In genomic region chr11:121086866-121087265, GRCh38 we compare ENCODE assay signal across 19 cellular contexts. TPM values are rescaled to one million over a fixed set of nuclear protein-coding genes. Genes with fewer than 3 reads are reported as not detected.
DNase-seq lines count a peak whose midpoint lies in the region; TF ChIP-seq lines count a peak whose summit lies in the region.
"Had no signal": no experiment of that assay in that cellular context is flagged by ENCODE, and none has a peak within 500 bp of the region (broad histone marks: within the 10 kb centered on the region; RNA-seq: fewer than 3 reads in every experiment).

No MANE protein-coding gene starts in this region.

- H3K4me3 ChIP-seq in astrocyte of the spinal cord (ENCODE audit: low read depth, low read length) (no peak overlapping the region), fibroblast of villous mesenchyme (ENCODE audit: low read depth, low read length) (no peak overlapping the region), vagina (no peak overlapping the region)
- H3K4me3 ChIP-seq: SJSA1 had no signal

- no peaks in the 10 kb centered on the region for H3K4me1 ChIP-seq in vagina

- no peaks in the 10 kb centered on the region for H3K27me3 ChIP-seq in vagina
- H3K27me3 ChIP-seq: SJSA1 had no signal

- in situ Hi-C loops in astrocyte of the spinal cord (cut with HindIII; ENCODE audit: low sequenced_read_pairs), result no loop called here

- intact Hi-C loops in vagina (cut with DNase I), result no loop called here

- H3K9me3 ChIP-seq in vagina, result no peaks in the 10 kb centered on the region
- H3K9me3 ChIP-seq: SJSA1 had no signal

- TF ChIP-seq CTCF in astrocyte of the spinal cord (IDR thresholded peaks at IDR 0.05; ENCODE audit: low read depth, low read length) (no peak), fibroblast of villous mesenchyme (IDR thresholded peaks at IDR 0.05; ENCODE audit: insufficient read depth, low read depth, low read length) (no peak), vagina (IDR thresholded peaks at IDR 0.05) (no peak)

- no peaks in the 10 kb centered on the region for H3K36me3 ChIP-seq in vagina
- H3K36me3 ChIP-seq: SJSA1 had no signal

- peak; percentile 46 for DNase-seq in AG08395 (ENCODE audit: low spot score)
- peak; percentile 1 for DNase-seq in HS-27A (ENCODE audit: low read depth)
- peak; percentile 17 for DNase-seq in astrocyte of the spinal cord (ENCODE audit: low read depth, low spot score)
- peak; percentile 58 for DNase-seq in fibroblast of villous mesenchyme (ENCODE audit: low read depth)
- no peak for DNase-seq in vagina (ENCODE audit: extremely low spot score in 2 of 2)
- no peak for DNase-seq in hepatic stellate cell (ENCODE audit: low spot score)
- no peak for DNase-seq in NCI-H510A treated with DMSO at 0.1 percent for 48 hours (lab: John Stamatoyannopoulos, UW)
- DNase-seq in T-helper 9 cell, result no peak
- DNase-seq: 8988T; DMS153; H7; NCI-H2107; NCI-H345; NCI-H69; NK-92 treated with Interleukin-12 subunit alpha and Interleukin-12 subunit beta, amount 100 ng/mL, for 24 hours; OCI-M1 had no signal

- H3K27ac ChIP-seq in vagina, result no peak overlapping the region
- H3K27ac ChIP-seq: C4-2B, SJSA1 had no signal

- no peak for TF ChIP-seq POLR2A in vagina (IDR thresholded peaks at IDR 0.05)

RNA-seq across cellular contexts. Expression of gene TECTA, which starts 14.2 kb away (rescaled TPM):
- total RNA-seq in fibroblast of villous mesenchyme (under 0.01 and 0.32 TPM in 2 replicates), vagina (1.2 TPM)
- total RNA-seq: HT-29 had no signal

Comparison
In these comparisons a context has a peak if more than half of its experiments do, and no peak if none do; other contexts are left out.
1. DNase-seq: peak in AG08395 (single experiment), HS-27A (single experiment), astrocyte of the spinal cord (single experiment) and fibroblast of villous mesenchyme (single experiment); none in vagina (0 of 2), hepatic stellate cell (single experiment), NCI-H510A treated with DMSO at 0.1 percent for 48 hours (single experiment) and T-helper 9 cell (single experiment).